8 cellular contexts compared by ENCODE assay signal in genomic region chr16:56193951-56194726, GRCh38. TPM values are rescaled to one million over a fixed set of nuclear protein-coding genes. Genes with fewer than 3 reads are reported as not detected.
DNase-seq lines count a peak whose midpoint lies in the region; ATAC-seq and TF ChIP-seq lines count a peak whose summit lies in the region.

No MANE protein-coding gene starts in this region.

- H3K4me1 Mint-ChIP-seq in CD8-positive, alpha-beta memory T cell = peaks cover 32 to 49% (median 35%) of the 10 kb centered on the region in 3 donors

- no peak overlapping the region for H3K27ac ChIP-seq in CD8-positive, alpha-beta memory T cell (ENCODE audit: low read depth, low read length)
- H3K27ac ChIP-seq in iPS-18a (ENCODE audit: low read length) (no peak overlapping the region), sigmoid colon (peak overlapping the region in 3 of 4 donors; percentile 97 to 99 (median 97))

- no peak for TF ChIP-seq CTCF in cardiac fibroblast (IDR thresholded peaks at IDR 0.05; ENCODE audit: low read depth, low read length)
- no peak for TF ChIP-seq CTCF in sigmoid colon (IDR thresholded peaks at IDR 0.05)

- no peaks in the 10 kb centered on the region for H3K36me3 ChIP-seq in CD8-positive, alpha-beta memory T cell (ENCODE audit: insufficient read depth, low read length)
- H3K36me3 ChIP-seq in iPS-18a (ENCODE audit: control insufficient read depth, low read depth, low read length) (no peaks in the 10 kb centered on the region), sigmoid colon (no peaks in the 10 kb centered on the region)

- TF ChIP-seq EP300 in sigmoid colon (IDR thresholded peaks at IDR 0.05) = no peak

- no peak overlapping the region for H3K9ac ChIP-seq in iPS-18a (ENCODE audit: low read length)

- peaks cover 36% of the 10 kb centered on the region for H3K4me1 ChIP-seq in CD8-positive, alpha-beta memory T cell (ENCODE audit: insufficient read depth, low read length)
- H3K4me1 ChIP-seq in iPS-18a (ENCODE audit: control insufficient read depth, low read depth, low read length) = peaks cover 46% of the 10 kb centered on the region
- peaks cover 0 to 72% (median 56%) of the 10 kb centered on the region in 4 donors for H3K4me1 ChIP-seq in sigmoid colon

- CTCF ChIA-PET in CD8-positive, alpha-beta memory T cell (lab: Charles Lee) = interaction anchor here (0.8 kb wide), 1 partner anchor 124 kb away, joined by 3 read pairs; no protein-coding TSS in a partner anchor

- intact Hi-C loops in sigmoid colon (cut with DNase I) = loop anchor here (5.0 kb wide), 3 partner anchors 63 to 247 kb away; no protein-coding TSS in a partner anchor

- 4 to 15% methylated on average over 48 of the region's 48 CpGs for WGBS in sigmoid colon, 2 donors

- H3K27ac Mint-ChIP-seq in CD8-positive, alpha-beta memory T cell = peak overlapping the region in 5 of 8 donors; percentile 27 to 61 (median 54)

- ATAC-seq in GM19035 (IDR thresholded peaks at IDR 0.05; ENCODE audit: unreplicated experiment) (no peak), GM21423 (IDR thresholded peaks at IDR 0.05; ENCODE audit: unreplicated experiment) (no peak)

- DNase-seq in CD8-positive, alpha-beta memory T cell = peak; percentile 48 to 82 (median 54)
- DNase-seq in NCI-H1105 (lab: John Stamatoyannopoulos, UW) (peak; percentile 97), cardiac fibroblast (ENCODE audit: low read depth in 2 of 2) (peak; percentile 48 to 62), sigmoid colon (peak; percentile 94)
- peak; percentile 40 for DNase-seq in activated CD4-positive, alpha-beta T cell treated with anti-CD3 and anti-CD28 coated beads for 1 hour

- no peaks in the 10 kb centered on the region for H3K9me3 Mint-ChIP-seq in CD8-positive, alpha-beta memory T cell

- peak overlapping the region; percentile 71 to 88 (median 83) for H3K4me3 Mint-ChIP-seq in CD8-positive, alpha-beta memory T cell

- H3K27me3 Mint-ChIP-seq in CD8-positive, alpha-beta memory T cell = peaks cover 12 to 29% of the 10 kb centered on the region in 2 donors

- no peaks in the 10 kb centered on the region for H3K9me3 ChIP-seq in CD8-positive, alpha-beta memory T cell (ENCODE audit: low read length)
- H3K9me3 ChIP-seq in iPS-18a (ENCODE audit: control insufficient read depth, low read depth, low read length) = no peaks in the 10 kb centered on the region
- no peaks in the 10 kb centered on the region for H3K9me3 ChIP-seq in sigmoid colon

- H3K36me3 Mint-ChIP-seq in CD8-positive, alpha-beta memory T cell = peaks cover 0 to 2% (median 0%) of the 10 kb centered on the region in 3 donors

- H3K27me3 ChIP-seq in CD8-positive, alpha-beta memory T cell (ENCODE audit: insufficient read depth, low read length, poor library complexity, severe bottlenecking) = peaks cover 14% of the 10 kb centered on the region
- peaks cover 41% of the 10 kb centered on the region for H3K27me3 ChIP-seq in iPS-18a (ENCODE audit: control insufficient read depth, insufficient read depth, low read length)
- no peaks in the 10 kb centered on the region for H3K27me3 ChIP-seq in sigmoid colon

- POLR2A ChIA-PET in CD8-positive, alpha-beta memory T cell (lab: Charles Lee) = no interaction called here

- peak overlapping the region; percentile 31 for H3K4me3 ChIP-seq in CD8-positive, alpha-beta memory T cell (ENCODE audit: low read length)
- H3K4me3 ChIP-seq in cardiac fibroblast (replicated peaks in 1 of 2; ENCODE audit: low read depth in 2 of 2, low read length in 2 of 2) = no peak overlapping the region
- H3K4me3 ChIP-seq in iPS-18a (ENCODE audit: low read length) = peak overlapping the region; percentile 74
- peak overlapping the region; percentile 9 to 82 (median 81) for H3K4me3 ChIP-seq in sigmoid colon

- no peak for TF ChIP-seq POLR2A in sigmoid colon (IDR thresholded peaks at IDR 0.05)

RNA-seq across cellular contexts. Expression of gene GNAO1, which starts 2.9 kb away (rescaled TPM):
- total RNA-seq in CD8-positive, alpha-beta memory T cell = 1 to 10 TPM; 2.5 TPM
- polyA plus RNA-seq in CD8-positive, alpha-beta memory T cell = 0.86 TPM
- total RNA-seq in sigmoid colon = 10 to 100 TPM; 28.8 to 67.0 (median 32.4) TPM
- 1 to 10 TPM in 2 of 3 donors, under 1 TPM in 1; 0.69 to 8.2 (median 1.8) TPM for polyA plus RNA-seq in sigmoid colon

Comparison
In these comparisons a context has a peak if more than half of its experiments do, and no peak if none do; other contexts are left out.
1. DNase-seq: peak in every context shown above with its lines; median percentile 97 in NCI-H1105; 94 in sigmoid colon; 55 in cardiac fibroblast; 54 in CD8-positive, alpha-beta memory T cell; 40 in activated CD4-positive, alpha-beta T cell treated with anti-CD3 and anti-CD28 coated beads for 1 hour.
2. H3K27ac ChIP-seq: peak in sigmoid colon (3 of 4); none in CD8-positive, alpha-beta memory T cell (single experiment) and iPS-18a (single experiment).
3. H3K4me3 ChIP-seq: peak in CD8-positive, alpha-beta memory T cell (single experiment), iPS-18a (single experiment) and sigmoid colon (4 of 4); none in cardiac fibroblast (0 of 2).
4. RNA of gene GNAO1, which starts 2.9 kb away (total RNA-seq): 28.8 to 67.0 TPM in sigmoid colon; 2.5 TPM in CD8-positive, alpha-beta memory T cell; every median in the first group is over 4 times any median in the second.